1 cellular context compared by ENCODE assay signal in the genomic region with DNA sequence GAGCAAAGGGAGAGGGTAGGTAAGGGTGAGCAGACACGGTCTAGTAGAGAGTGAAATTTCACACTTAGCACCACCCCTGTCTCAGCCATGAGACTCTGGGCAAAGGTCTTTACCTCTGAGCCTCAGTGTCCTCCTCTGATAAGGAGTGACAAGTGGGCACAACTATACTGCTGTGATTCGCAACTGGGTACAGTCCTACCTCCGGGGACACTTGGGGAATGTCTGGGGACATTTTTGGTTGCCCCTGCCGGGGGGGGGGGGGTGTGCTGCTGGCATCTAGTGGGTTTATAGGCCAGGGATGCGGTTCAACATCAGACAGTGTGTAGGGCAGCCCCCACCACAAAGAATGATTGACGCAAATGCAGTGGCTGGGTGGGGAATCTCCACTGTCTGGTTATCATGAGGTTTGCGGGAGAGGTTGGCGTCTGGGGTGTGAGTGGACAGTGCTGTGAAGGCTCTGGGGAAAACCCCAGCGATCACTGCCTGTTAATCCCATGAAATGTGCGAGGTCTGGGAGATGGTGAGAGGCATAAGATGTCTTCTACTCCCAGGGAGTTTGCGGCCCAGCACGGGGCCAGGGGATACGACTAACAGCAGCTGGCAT.
TF ChIP-seq lines count a peak whose summit lies in the region.

No MANE protein-coding gene starts in this region.

TF ChIP-seq in H1, 55 proteins besides CTCF, POLR2A, EP300 and RAD21:
- TF ChIP-seq CTBP2 (IDR thresholded peaks at IDR 0.05; ENCODE audit: borderline replicate concordance, insufficient read depth, insufficient read length, low read length) (no peak), CHD2 (IDR thresholded peaks at IDR 0.05; ENCODE audit: low read length) (no peak), SAP30 (IDR thresholded peaks at IDR 0.05; ENCODE audit: insufficient read depth, insufficient replicate concordance, low read length) (no peak), RFX5 (IDR thresholded peaks at IDR 0.05; ENCODE audit: borderline replicate concordance, low read depth, low read length) (no peak), RXRA (IDR thresholded peaks at IDR 0.05; ENCODE audit: insufficient read depth, low read depth, low read length) (no peak), SIRT6 (IDR thresholded peaks at IDR 0.05; ENCODE audit: low read length) (no peak), SP4 (IDR thresholded peaks at IDR 0.05; ENCODE audit: low read length) (no peak), SIN3A (conservative IDR thresholded peaks at IDR 0.05 in 1 of 2, IDR thresholded peaks at IDR 0.05 in 1 of 2; ENCODE audit: low read depth in 1 of 2, low read length in 2 of 2) (no peak), CBX5 (IDR thresholded peaks at IDR 0.05; ENCODE audit: low read depth, low read length) (no peak), BACH1 (IDR thresholded peaks at IDR 0.05; ENCODE audit: low read length) (no peak), GTF2F1 (IDR thresholded peaks at IDR 0.05; ENCODE audit: borderline replicate concordance, low read depth, low read length) (no peak), SIX5 (IDR thresholded peaks at IDR 0.05; ENCODE audit: low read depth, low read length) (no peak), CBX8 (IDR thresholded peaks at IDR 0.05; ENCODE audit: borderline replicate concordance, low read depth, low read length) (no peak), SP2 (IDR thresholded peaks at IDR 0.05; ENCODE audit: low read length) (no peak), TBP (IDR thresholded peaks at IDR 0.05; ENCODE audit: low read depth, low read length) (no peak), JUN (IDR thresholded peaks at IDR 0.05; ENCODE audit: low read depth, low read length) (no peak)
- TF ChIP-seq, protein P1, sequence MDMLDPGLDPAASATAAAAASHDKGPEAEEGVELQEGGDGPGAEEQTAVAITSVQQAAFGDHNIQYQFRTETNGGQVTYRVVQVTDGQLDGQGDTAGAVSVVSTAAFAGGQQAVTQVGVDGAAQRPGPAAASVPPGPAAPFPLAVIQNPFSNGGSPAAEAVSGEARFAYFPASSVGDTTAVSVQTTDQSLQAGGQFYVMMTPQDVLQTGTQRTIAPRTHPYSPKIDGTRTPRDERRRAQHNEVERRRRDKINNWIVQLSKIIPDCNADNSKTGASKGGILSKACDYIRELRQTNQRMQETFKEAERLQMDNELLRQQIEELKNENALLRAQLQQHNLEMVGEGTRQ (IDR thresholded peaks at IDR 0.05; ENCODE audit: low read length): no peak
